ENCODE assay signal across 19 cellular contexts in genomic region chr1:181592261-181592859, GRCh38.
A peak's percentile ranks its signal among the peaks of the same experiment; 100 is the strongest.
DNase-seq lines count a peak whose midpoint lies in the region; ATAC-seq and TF ChIP-seq lines count a peak whose summit lies in the region.
"Had no signal": no experiment of that assay in that cellular context is flagged by ENCODE, and none has a peak within 500 bp of the region (broad histone marks: within the 10 kb centered on the region; RNA-seq: fewer than 3 reads in every experiment).

No MANE protein-coding gene starts in this region.

- H3K4me3 ChIP-seq in GM23338: no peak overlapping the region
- no peak overlapping the region for H3K4me3 ChIP-seq in mesendoderm (ENCODE audit: low read length)
- H3K4me3 ChIP-seq: Peyer's patch had no signal

- no peaks in the 10 kb centered on the region for H3F3A ChIP-seq in GM23338 (replicated peaks; ENCODE audit: low read depth)

- POLR2A ChIA-PET in WTC11 (lab: Charles Lee): no interaction called here

- H3K36me3 Mint-ChIP-seq in GM23338 (ENCODE audit: low read depth) (no peaks in the 10 kb centered on the region), WTC11 (no peaks in the 10 kb centered on the region)

- no peak overlapping the region for H2BK5ac ChIP-seq in mesendoderm (ENCODE audit: low read length)

- no peaks in the 10 kb centered on the region for H3K9me3 Mint-ChIP-seq in GM23338
- H3K9me3 Mint-ChIP-seq in WTC11: peaks cover 1% of the 10 kb centered on the region

- TF ChIP-seq CTCF in GM23338 (conservative IDR thresholded peaks at IDR 0.05; ENCODE audit: low read depth in 2 of 2): no peak
- TF ChIP-seq CTCF in WTC11 (IDR thresholded peaks at IDR 0.05): no peak

- no CpG with 5 or more reads among the region's 6 CpGs for WGBS in mesendoderm (ENCODE audit: extremely low coverage, insufficient coverage, low lambda C conversion rate)

- no peak overlapping the region for H3K27ac Mint-ChIP-seq in GM23338
- no peak overlapping the region for H3K27ac Mint-ChIP-seq in WTC11
- H3K27ac Mint-ChIP-seq: T-helper 17 cell had no signal

- H3K27me3 ChIP-seq in GM23338 (ENCODE audit: insufficient read depth) (no peaks in the 10 kb centered on the region), mesendoderm (ENCODE audit: insufficient read depth, low read length, poor library complexity) (no peaks in the 10 kb centered on the region)
- H3K27me3 ChIP-seq: Peyer's patch had no signal

- H3K79me1 ChIP-seq in mesendoderm (ENCODE audit: low read length): no peaks in the 10 kb centered on the region

- H3K4me1 Mint-ChIP-seq in GM23338: peaks cover 16% of the 10 kb centered on the region
- H3K4me1 Mint-ChIP-seq in WTC11: peaks cover 14% of the 10 kb centered on the region
- H3K4me1 Mint-ChIP-seq: T-helper 17 cell had no signal

- H3K18ac ChIP-seq in mesendoderm (ENCODE audit: low read length): no peak overlapping the region

- DNase-seq in GM23338 (ENCODE audit: low spot score) (peak; percentile 15), NCI-H1417 (lab: John Stamatoyannopoulos, UW) (peak in 2 of 3 experiments; percentile 80 to 93), WTC11 (ENCODE audit: low spot score) (no peak), mesendoderm (peak; percentile 18), RPMI8226 (no peak), NCI-H2196 (lab: John Stamatoyannopoulos, UW; ENCODE audit: unreplicated experiment) (no peak)
- DNase-seq in activated CD4-positive, alpha-beta T cell treated with anti-CD3 and anti-CD28 coated beads, Interleukin-2, amount 50 U/mL, for 4 hours: no peak
- DNase-seq: C1 segment of cervical spinal cord; DMS79 treated with DMSO at 0.1 percent for 48 hours; HCEC 1CT; KBM-7; NCI-H1436; NCI-H2029 treated with DMSO at 0.1 percent for 48 hours; NCI-H510A treated with DMSO at 0.1 percent for 48 hours; NK-92 treated with Interleukin-12 subunit alpha and Interleukin-12 subunit beta, amount 100 ng/mL, for 24 hours; Peyer's patch; T-helper 17 cell had no signal

- no peak overlapping the region for H3K4me3 Mint-ChIP-seq in GM23338
- no peak overlapping the region for H3K4me3 Mint-ChIP-seq in WTC11
- H3K4me3 Mint-ChIP-seq: T-helper 17 cell had no signal

- H3K79me2 ChIP-seq in GM23338 (replicated peaks; ENCODE audit: insufficient read depth) (no peaks in the 10 kb centered on the region), mesendoderm (ENCODE audit: control insufficient read depth, insufficient read depth, low read length) (no peaks in the 10 kb centered on the region)

- H3K23ac ChIP-seq in mesendoderm (ENCODE audit: low read length): no peak overlapping the region

- H2BK15ac ChIP-seq in mesendoderm (replicated peaks; ENCODE audit: low read depth): no peak overlapping the region

- no peak overlapping the region for H2BK120ac ChIP-seq in mesendoderm (ENCODE audit: low read depth, low read length)

- H4K20me1 ChIP-seq in GM23338 (replicated peaks; ENCODE audit: insufficient read depth): no peaks in the 10 kb centered on the region; the same call in 1 of the 2 replicates

- ATAC-seq in GM23338: peak; percentile 84
- peak; percentile 69 for ATAC-seq in WTC11
- ATAC-seq: HepG2, Right ventricle myocardium inferior, T-helper 17 cell had no signal

- H3K4me2 ChIP-seq in GM23338 (peak overlapping the region; percentile 38; the same call in 1 of the 2 replicates), mesendoderm (ENCODE audit: low read length) (no peak overlapping the region)

- no peaks in the 10 kb centered on the region for H3K27me3 Mint-ChIP-seq in GM23338 (ENCODE audit: insufficient read depth, low read depth, poor library complexity)
- no peaks in the 10 kb centered on the region for H3K27me3 Mint-ChIP-seq in WTC11 (ENCODE audit: low read depth)

- H3K36me3 ChIP-seq in GM23338 (ENCODE audit: insufficient read depth) (no peaks in the 10 kb centered on the region), mesendoderm (ENCODE audit: control insufficient read depth, insufficient read depth, low read length) (no peaks in the 10 kb centered on the region)
- H3K36me3 ChIP-seq: Peyer's patch had no signal

- no peak overlapping the region for H4K5ac ChIP-seq in mesendoderm (ENCODE audit: low read length)

- H2AK5ac ChIP-seq in mesendoderm (ENCODE audit: low read length): no peak overlapping the region

- H3K27ac ChIP-seq in GM23338 (ENCODE audit: low read depth) (no peak overlapping the region), mesendoderm (ENCODE audit: low read depth, low read length) (no peak overlapping the region)
- H3K27ac ChIP-seq: Peyer's patch had no signal

- H2AFZ ChIP-seq in GM23338: peak overlapping the region; percentile 69; the same call in 1 of the 2 replicates

- no peak overlapping the region for H3K9ac ChIP-seq in mesendoderm (ENCODE audit: low read length)

- H4K8ac ChIP-seq in mesendoderm (ENCODE audit: low read depth, low read length): no peak overlapping the region

- H3K4ac ChIP-seq in mesendoderm (ENCODE audit: low read depth, low read length): no peak overlapping the region

- 0 out of 2 replicates have a peak, but pooled peaks cover under 1% of the 10 kb centered on the region for H3K9me2 ChIP-seq in GM23338 (ENCODE audit: insufficient read depth)

- peaks cover 3% of the 10 kb centered on the region for H3K4me1 ChIP-seq in GM23338 (ENCODE audit: insufficient read depth)
- no peaks in the 10 kb centered on the region for H3K4me1 ChIP-seq in mesendoderm (ENCODE audit: control insufficient read depth, low read depth, low read length)
- H3K4me1 ChIP-seq: Peyer's patch had no signal

- CTCF ChIA-PET in WTC11 (lab: Charles Lee): interaction anchor here (0.6 to 1.1 kb wide), 7 partner anchors 12 to 361 kb away, joined by 3 to 5 read pairs (median 3); no protein-coding TSS in a partner anchor

- no peak overlapping the region for H3K56ac ChIP-seq in mesendoderm (ENCODE audit: low read length)

TF ChIP-seq in GM23338, 12 proteins besides CTCF, POLR2A, EP300 and RAD21:
- no peak for TF ChIP-seq ZNF114 (CRISPR knock-in tag; IDR thresholded peaks at IDR 0.05)
- TF ChIP-seq NANOG (IDR thresholded peaks at IDR 0.05; ENCODE audit: borderline replicate concordance): no peak
TF ChIP-seq in GM23338: peak in this region for 0.

TF ChIP-seq in WTC11, 78 proteins besides CTCF, POLR2A, EP300 and RAD21:
- TF ChIP-seq OVOL2 (CRISPR knock-in tag; IDR thresholded peaks at IDR 0.05; ENCODE audit: borderline replicate concordance): no peak
- no peak for TF ChIP-seq STAT6 (CRISPR knock-in tag; conservative IDR thresholded peaks at IDR 0.05; ENCODE audit: low read depth)
- TF ChIP-seq ESRRA (CRISPR knock-in tag; IDR thresholded peaks at IDR 0.05; ENCODE audit: borderline replicate concordance): no peak
- TF ChIP-seq ZBTB43 (CRISPR knock-in tag; IDR thresholded peaks at IDR 0.05): no peak
- TF ChIP-seq IRF2 (CRISPR knock-in tag; IDR thresholded peaks at IDR 0.05; ENCODE audit: borderline replicate concordance, low read depth): no peak
- no peak for TF ChIP-seq ZNF281 (CRISPR knock-in tag; IDR thresholded peaks at IDR 0.05)
- TF ChIP-seq NFATC4 (CRISPR knock-in tag; IDR thresholded peaks at IDR 0.05): no peak

Comparison
In these comparisons a context has a peak if more than half of its experiments do, and no peak if none do; other contexts are left out.
1. DNase-seq: peak in GM23338 (single experiment), NCI-H1417 (2 of 3) and mesendoderm (single experiment); none in WTC11 (single experiment), activated CD4-positive, alpha-beta T cell treated with anti-CD3 and anti-CD28 coated beads, Interleukin-2, amount 50 U/mL, for 4 hours (0 of 2), RPMI8226 (single experiment) and NCI-H2196 (single experiment).